In the genomic region with DNA sequence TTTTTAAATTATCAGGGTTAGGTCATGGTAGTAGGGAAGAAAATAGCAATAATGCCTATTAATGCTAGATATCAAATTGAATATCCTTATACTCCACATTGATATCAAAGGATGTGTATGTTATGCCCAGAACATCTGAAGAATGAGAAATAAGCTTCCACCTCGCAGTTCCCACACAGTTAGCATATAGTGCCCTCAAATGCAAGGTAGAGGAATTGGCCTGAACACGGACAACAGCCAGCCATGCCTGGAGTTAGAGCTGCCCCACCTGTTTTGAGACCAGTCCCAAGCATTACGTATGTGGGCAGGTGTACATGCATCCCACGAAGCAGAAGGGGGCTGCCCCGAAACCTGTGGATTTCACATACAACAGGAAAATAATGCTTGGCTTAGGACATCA, we compare ENCODE assay signal across 11 cellular contexts.
DNase-seq lines count a peak whose midpoint lies in the region; ATAC-seq and TF ChIP-seq lines count a peak whose summit lies in the region.
"Had no signal": no experiment of that assay in that cellular context is flagged by ENCODE, and none has a peak within 500 bp of the region (broad histone marks: within the 10 kb centered on the region; RNA-seq: fewer than 3 reads in every experiment).

No MANE protein-coding gene starts in this region.

- CTCF ChIA-PET in PC-3 (lab: Charles Lee): no interaction called here

- POLR2A ChIA-PET in PC-3 (lab: Charles Lee; ENCODE audit: unreplicated experiment): no interaction called here

- H3K36me3 Mint-ChIP-seq in type B pancreatic cell: no peaks in the 10 kb centered on the region

- H3K9me2 ChIP-seq in PC-3 (replicated peaks; ENCODE audit: low read length): no peaks in the 10 kb centered on the region

- no peaks in the 10 kb centered on the region for H3K36me3 ChIP-seq in cardiac muscle cell
- H3K36me3 ChIP-seq in right atrium auricular region: no peaks in the 10 kb centered on the region
- no peaks in the 10 kb centered on the region for H3K36me3 ChIP-seq in PC-3 (ENCODE audit: low read depth, low read length)
- H3K36me3 ChIP-seq: BLaER1 treated with 17β-estradiol and CSF1 and Interleukin-3, amounts not matched to agents 10 nM and 100 nM had no signal

- DNase-seq in cardiac muscle cell (ENCODE audit: low read depth in 1 of 2, low spot score in 1 of 2) (peak in 1 of 2 donors; percentile 55), right atrium auricular region (ENCODE audit: low spot score) (no peak), PC-3 (peak; percentile 48), fibroblast of mammary gland (ENCODE audit: low read depth) (peak; percentile 36), type B pancreatic cell (ENCODE audit: extremely low spot score, unreplicated experiment) (no peak), amniotic stem cell (lab: John Stamatoyannopoulos, UW) (no peak), NCI-H2196 treated with DMSO at 0.1 percent for 48 hours (lab: John Stamatoyannopoulos, UW; ENCODE audit: unreplicated experiment) (no peak)
- DNase-seq in stimulated activated CD4-positive, alpha-beta T cell treated with anti-CD3 and anti-CD28 coated beads, Interleukin-4, amount 100 ng/mL, for 24 hours: no peak
- DNase-seq: dermis blood vessel endothelial cell had no signal

- H2AFZ ChIP-seq in PC-3 (ENCODE audit: low read length): no peak overlapping the region

- H3K27me3 Mint-ChIP-seq in type B pancreatic cell: no peaks in the 10 kb centered on the region

- H3K4me1 ChIP-seq in cardiac muscle cell (ENCODE audit: low read depth) (peaks cover 8% of the 10 kb centered on the region), right atrium auricular region (peaks cover 0 to 10% of the 10 kb centered on the region in 2 donors), PC-3 (ENCODE audit: insufficient read depth, low read length) (0 out of 2 replicates have a peak, but pooled peaks cover 3% of the 10 kb centered on the region)

- peaks cover 18% of the 10 kb centered on the region for H3K4me1 Mint-ChIP-seq in type B pancreatic cell (ENCODE audit: unreplicated experiment)

- H3K4me3 Mint-ChIP-seq in type B pancreatic cell: no peak overlapping the region

- H3K79me2 ChIP-seq in PC-3 (ENCODE audit: low read length): no peaks in the 10 kb centered on the region

- no peak overlapping the region for H3K4me2 ChIP-seq in PC-3 (ENCODE audit: low read length)
- H3K4me2 ChIP-seq: BLaER1 treated with 17β-estradiol and CSF1 and Interleukin-3, amounts not matched to agents 10 nM and 100 nM; KMS-11 had no signal

- no TSS peak for BruUV-seq in PC-3 (replicated peaks; lab: Mats Ljungman, UMichigan)

- H3K9ac ChIP-seq in PC-3 (ENCODE audit: low read length): no peak overlapping the region
- H3K9ac ChIP-seq: BLaER1 treated with 17β-estradiol and CSF1 and Interleukin-3, amounts not matched to agents 10 nM and 100 nM; KMS-11 had no signal

- peak; percentile 66 for ATAC-seq in PC-3

- TF ChIP-seq CTCF in cardiac muscle cell (IDR thresholded peaks at IDR 0.05; ENCODE audit: low read depth, low read length) (peak; percentile 50), right atrium auricular region (IDR thresholded peaks at IDR 0.05) (no peak), PC-3 (conservative IDR thresholded peaks at IDR 0.05; ENCODE audit: low read depth, low read length) (peak; percentile 52), fibroblast of mammary gland (conservative IDR thresholded peaks at IDR 0.05; ENCODE audit: control insufficient read depth, insufficient read depth, low read depth, low read length) (peak; percentile 39), type B pancreatic cell (conservative IDR thresholded peaks at IDR 0.05) (peak; percentile 35)

- no peaks in the 10 kb centered on the region for H3F3A ChIP-seq in PC-3 (ENCODE audit: low read length, unreplicated experiment)

- no peaks in the 10 kb centered on the region for H3K27me3 ChIP-seq in cardiac muscle cell
- no peaks in the 10 kb centered on the region for H3K27me3 ChIP-seq in right atrium auricular region
- no peaks in the 10 kb centered on the region for H3K27me3 ChIP-seq in PC-3 (ENCODE audit: low read length)
- H3K27me3 ChIP-seq: BLaER1 treated with 17β-estradiol and CSF1 and Interleukin-3, amounts not matched to agents 10 nM and 100 nM had no signal

- H3K9me3 ChIP-seq in cardiac muscle cell (ENCODE audit: low read depth) (no peaks in the 10 kb centered on the region), right atrium auricular region (no peaks in the 10 kb centered on the region), PC-3 (ENCODE audit: low read length) (no peaks in the 10 kb centered on the region)
- H3K9me3 ChIP-seq: BLaER1 treated with 17β-estradiol and CSF1 and Interleukin-3, amounts not matched to agents 10 nM and 100 nM had no signal

- H3K9me3 Mint-ChIP-seq in type B pancreatic cell: no peaks in the 10 kb centered on the region

- no peak overlapping the region for H3K4me3 ChIP-seq in cardiac muscle cell
- H3K4me3 ChIP-seq in right atrium auricular region: no peak overlapping the region
- H3K4me3 ChIP-seq in PC-3 (ENCODE audit: low read length): no peak overlapping the region
- no peak overlapping the region for H3K4me3 ChIP-seq in fibroblast of mammary gland (ENCODE audit: control insufficient read depth, low read depth, low read length)
- H3K4me3 ChIP-seq: BLaER1 treated with 17β-estradiol and CSF1 and Interleukin-3, amounts not matched to agents 10 nM and 100 nM had no signal

- H3K27ac ChIP-seq in cardiac muscle cell: no peak overlapping the region
- no peak overlapping the region for H3K27ac ChIP-seq in right atrium auricular region
- no peak overlapping the region for H3K27ac ChIP-seq in PC-3 (ENCODE audit: low read length)
- H3K27ac ChIP-seq: BLaER1 treated with 17β-estradiol and CSF1 and Interleukin-3, amounts not matched to agents 10 nM and 100 nM; KMS-11 had no signal

- no peaks in the 10 kb centered on the region for H4K20me1 ChIP-seq in PC-3 (ENCODE audit: low read length)
- H4K20me1 ChIP-seq: BLaER1 treated with 17β-estradiol and CSF1 and Interleukin-3, amounts not matched to agents 10 nM and 100 nM had no signal

- intact Hi-C loops in PC-3 (cut with micrococcal nuclease): loop anchor here (1.0 to 5.0 kb wide), 2 partner anchors 298 to 361 kb away; no protein-coding TSS in a partner anchor

- no peak overlapping the region for H3K27ac Mint-ChIP-seq in type B pancreatic cell

Comparison
In these comparisons a context has a peak if more than half of its experiments do, and no peak if none do; other contexts are left out.
1. CTCF ChIP-seq: peak in cardiac muscle cell (single experiment), PC-3 (single experiment), fibroblast of mammary gland (single experiment) and type B pancreatic cell (single experiment); none in right atrium auricular region (0 of 2).
2. DNase-seq: peak in PC-3 (single experiment) and fibroblast of mammary gland (single experiment); none in right atrium auricular region (single experiment), type B pancreatic cell (single experiment), amniotic stem cell (single experiment), NCI-H2196 treated with DMSO at 0.1 percent for 48 hours (single experiment) and stimulated activated CD4-positive, alpha-beta T cell treated with anti-CD3 and anti-CD28 coated beads, Interleukin-4, amount 100 ng/mL, for 24 hours (single experiment).